24 cellular contexts compared by ENCODE assay signal in the genomic region with DNA sequence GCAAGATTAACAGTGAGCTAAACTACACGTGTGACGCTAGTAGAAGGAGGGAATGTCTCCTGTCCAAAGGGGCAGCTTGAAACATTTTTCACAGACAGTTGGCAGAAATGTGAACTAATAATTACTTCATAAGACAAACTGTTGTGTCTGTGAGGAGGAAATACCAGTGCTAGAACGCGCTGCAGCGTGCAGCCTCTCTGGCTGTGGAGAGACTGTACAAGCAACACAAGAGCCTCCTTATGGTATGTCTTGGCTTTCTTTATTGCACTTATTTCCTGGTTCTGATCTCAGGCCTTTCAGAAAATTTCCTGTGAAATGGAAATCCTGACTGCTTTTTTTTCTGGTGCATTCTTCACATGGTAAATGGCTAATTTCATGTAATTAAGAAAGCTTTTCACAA. TPM values are rescaled to one million over a fixed set of nuclear protein-coding genes. Genes with fewer than 3 reads are reported as not detected.
DNase-seq lines count a peak whose midpoint lies in the region; ATAC-seq and TF ChIP-seq lines count a peak whose summit lies in the region.
"Had no signal": no experiment of that assay in that cellular context is flagged by ENCODE, and none has a peak within 500 bp of the region (broad histone marks: within the 10 kb centered on the region; RNA-seq: fewer than 3 reads in every experiment).

No MANE protein-coding gene starts in this region.

- CTCF ChIA-PET in SK-N-SH (lab: Yijun Ruan, JAX), result interaction anchor here (1.9 kb wide), 1 partner anchor 41 kb away, joined by 6 read pairs; no protein-coding TSS in a partner anchor

- H3K4me3 ChIP-seq in SK-N-SH (ENCODE audit: low read depth in 2 of 2, low read length in 1 of 2), result no peak overlapping the region
- H3K4me3 ChIP-seq in smooth muscle cell, result no peak overlapping the region
- H3K4me3 ChIP-seq: gastroesophageal sphincter, Peyer's patch, psoas muscle had no signal

- H4K20me1 ChIP-seq in SK-N-SH (ENCODE audit: insufficient read depth) (no peaks in the 10 kb centered on the region), smooth muscle cell (ENCODE audit: low read depth) (no peaks in the 10 kb centered on the region)

- WGBS in SK-N-SH (ENCODE audit: low lambda C conversion rate), result 76% methylated on average over 5 of the region's 5 CpGs
- 62% methylated on average over 5 of the region's 5 CpGs for WGBS in smooth muscle cell (ENCODE audit: low lambda C conversion rate)

- H3K4me2 ChIP-seq in SK-N-SH, result no peak overlapping the region
- H3K4me2 ChIP-seq in smooth muscle cell, result peak overlapping the region; percentile 4

- H3K79me2 ChIP-seq in SK-N-SH (ENCODE audit: insufficient read depth), result no peaks in the 10 kb centered on the region
- no peaks in the 10 kb centered on the region for H3K79me2 ChIP-seq in smooth muscle cell (ENCODE audit: low read depth)

- no peaks in the 10 kb centered on the region for H3K9me2 ChIP-seq in SK-N-SH

- TF ChIP-seq RAD21 in SK-N-SH (IDR thresholded peaks at IDR 0.05; ENCODE audit: low read length), result no peak

- H3K36me3 ChIP-seq in SK-N-SH (replicated peaks in 1 of 2; ENCODE audit: control insufficient read depth in 1 of 2, insufficient read depth in 2 of 2, low read length in 1 of 2) (no peaks in the 10 kb centered on the region), smooth muscle cell (ENCODE audit: low read depth) (no peaks in the 10 kb centered on the region)
- H3K36me3 ChIP-seq: gastroesophageal sphincter, Peyer's patch had no signal

- H3K36me3 Mint-ChIP-seq in chondrocyte (ENCODE audit: low read depth), result no peaks in the 10 kb centered on the region
- H3K36me3 Mint-ChIP-seq: activated CD8-positive, alpha-beta memory T cell treated with anti-CD3 and anti-CD28 coated beads, Interleukin-2, amount 10 ng/mL, durations not matched to agents 7 days and 5 days; activated naive CD4-positive, alpha-beta T cell treated with anti-CD3 and anti-CD28 coated beads, Interleukin-2, amount 10 ng/mL, durations not matched to agents 7 days and 5 days had no signal

- peak overlapping the region; percentile 79 for H3K27ac Mint-ChIP-seq in chondrocyte (ENCODE audit: unreplicated experiment)
- H3K27ac Mint-ChIP-seq: activated CD4-positive, alpha-beta T cell treated with anti-CD3 and anti-CD28 coated beads, Interleukin-2, amount 10 ng/mL, durations not matched to agents 24 days and 14 days; activated CD8-positive, alpha-beta memory T cell treated with anti-CD3 and anti-CD28 coated beads, Interleukin-2, amount 10 ng/mL, durations not matched to agents 7 days and 5 days; activated naive CD4-positive, alpha-beta T cell treated with anti-CD3 and anti-CD28 coated beads, Interleukin-2, amount 10 ng/mL, durations not matched to agents 7 days and 5 days; activated T-helper 1 cell treated with anti-CD3 and anti-CD28 coated beads, Interleukin-12 subunit alpha, Interleukin-12 subunit beta, Interleukin-2, Interleukin-4 antibody, amounts not matched to agents 30 ng/mL and 10 ng/mL and 1 ng/mL, durations not matched to agents 14 hours and 24 hours and 36 hours; T-helper 17 cell had no signal

- no peaks in the 10 kb centered on the region for H3K27me3 Mint-ChIP-seq in chondrocyte (ENCODE audit: low read depth)
- H3K27me3 Mint-ChIP-seq: activated CD4-positive, alpha-beta T cell treated with anti-CD3 and anti-CD28 coated beads, Interleukin-2, amount 10 ng/mL, durations not matched to agents 24 days and 14 days; activated CD8-positive, alpha-beta memory T cell treated with anti-CD3 and anti-CD28 coated beads, Interleukin-2, amount 10 ng/mL, durations not matched to agents 7 days and 5 days; activated naive CD4-positive, alpha-beta T cell treated with anti-CD3 and anti-CD28 coated beads, Interleukin-2, amount 10 ng/mL, durations not matched to agents 7 days and 5 days; central memory CD8-positive, alpha-beta T cell; T-helper 17 cell had no signal

- H3K9ac ChIP-seq in SK-N-SH (no peak overlapping the region), smooth muscle cell (ENCODE audit: low read depth) (no peak overlapping the region)

- no peak for DNase-seq in SK-N-SH
- DNase-seq in chondrocyte (ENCODE audit: low spot score), result no peak
- DNase-seq in iris pigment epithelial cell (ENCODE audit: low read depth), result peak; percentile 41
- DNase-seq in smooth muscle cell (lab: John Stamatoyannopoulos, UW; ENCODE audit: unreplicated experiment), result no peak
- DNase-seq in NCI-H748 (lab: John Stamatoyannopoulos, UW; ENCODE audit: unreplicated experiment), result no peak
- no peak for DNase-seq in Right ventricle myocardium inferior (ENCODE audit: missing footprints)
- DNase-seq: 8988T; activated CD4-positive, alpha-beta T cell treated with anti-CD3 and anti-CD28 coated beads, Interleukin-2, amount 10 ng/mL, durations not matched to agents 24 days and 14 days; activated CD8-positive, alpha-beta memory T cell treated with anti-CD3 and anti-CD28 coated beads, Interleukin-2, amount 10 ng/mL, durations not matched to agents 7 days and 5 days; activated naive CD4-positive, alpha-beta T cell treated with anti-CD3 and anti-CD28 coated beads, Interleukin-2, amount 10 ng/mL, durations not matched to agents 7 days and 5 days; DMS53; KG1; NCI-H2171; NCI-H510A treated with DMSO at 0.1 percent for 48 hours; nucleus accumbens; Peyer's patch; psoas muscle; stimulated activated CD4-positive, alpha-beta T cell treated with anti-CD3 and anti-CD28 coated beads, Interleukin-1b, Interleukin-23, amount 100 ng/mL, for 48 hours; T-helper 17 cell had no signal

- ATAC-seq in SK-N-SH treated with all-trans-retinoic acid at 6 μM for 48 hours (peak; percentile 68), GM19467 (IDR thresholded peaks at IDR 0.05; ENCODE audit: unreplicated experiment) (no peak), Right ventricle myocardium inferior (no peak)
- ATAC-seq: activated CD8-positive, alpha-beta memory T cell treated with anti-CD3 and anti-CD28 coated beads, Interleukin-2, amount 10 ng/mL, durations not matched to agents 7 days and 5 days; gastroesophageal sphincter; psoas muscle; T-helper 17 cell had no signal

- intact Hi-C loops in Right ventricle myocardium inferior (cut with DNase I), result no loop called here

- peaks cover 11% of the 10 kb centered on the region for H3K4me1 Mint-ChIP-seq in chondrocyte (ENCODE audit: low read depth)
- H3K4me1 Mint-ChIP-seq: activated CD8-positive, alpha-beta memory T cell treated with anti-CD3 and anti-CD28 coated beads, Interleukin-2, amount 10 ng/mL, durations not matched to agents 7 days and 5 days; activated naive CD4-positive, alpha-beta T cell treated with anti-CD3 and anti-CD28 coated beads, Interleukin-2, amount 10 ng/mL, durations not matched to agents 7 days and 5 days; central memory CD8-positive, alpha-beta T cell; T-helper 17 cell had no signal

- H3K27me3 ChIP-seq in SK-N-SH (ENCODE audit: insufficient read depth), result no peaks in the 10 kb centered on the region
- H3K27me3 ChIP-seq in smooth muscle cell (ENCODE audit: low read depth), result no peaks in the 10 kb centered on the region
- H3K27me3 ChIP-seq: gastroesophageal sphincter, Peyer's patch had no signal

- POLR2A ChIA-PET in SK-N-SH (lab: Yijun Ruan, JAX), result no interaction called here

- H3F3A ChIP-seq in SK-N-SH (replicated peaks; ENCODE audit: insufficient read depth), result no peaks in the 10 kb centered on the region
- H3F3A ChIP-seq in smooth muscle cell (ENCODE audit: low read depth), result no peaks in the 10 kb centered on the region

- TF ChIP-seq EP300 in SK-N-SH (IDR thresholded peaks at IDR 0.05; ENCODE audit: borderline replicate concordance in 1 of 2, low read depth in 1 of 2, low read length in 1 of 2), result no peak

- no peak overlapping the region; a peak in 1 of 4 replicates for H3K27ac ChIP-seq in SK-N-SH (ENCODE audit: low read depth in 2 of 2, low read length in 1 of 2)
- no peak overlapping the region for H3K27ac ChIP-seq in smooth muscle cell (ENCODE audit: low read depth)
- H3K27ac ChIP-seq: gastroesophageal sphincter, Peyer's patch, psoas muscle had no signal

- no peak overlapping the region for H2AFZ ChIP-seq in SK-N-SH (ENCODE audit: low read depth)
- H2AFZ ChIP-seq in smooth muscle cell (ENCODE audit: low read depth), result no peak overlapping the region

- no peaks in the 10 kb centered on the region for H3K9me3 ChIP-seq in SK-N-SH
- no peaks in the 10 kb centered on the region for H3K9me3 ChIP-seq in smooth muscle cell (replicated peaks; ENCODE audit: low read depth)
- H3K9me3 ChIP-seq: gastroesophageal sphincter, Peyer's patch, psoas muscle had no signal

- TF ChIP-seq CTCF in SK-N-SH (IDR thresholded peaks at IDR 0.05) (no peak), chondrocyte (IDR thresholded peaks at IDR 0.05) (peak; percentile 9), smooth muscle cell (IDR thresholded peaks at IDR 0.05; ENCODE audit: borderline replicate concordance, insufficient read depth, poor library complexity, severe bottlenecking) (no peak)

- H3K9me3 Mint-ChIP-seq in chondrocyte (ENCODE audit: low read depth), result no peaks in the 10 kb centered on the region
- H3K9me3 Mint-ChIP-seq: activated CD4-positive, alpha-beta T cell treated with anti-CD3 and anti-CD28 coated beads, Interleukin-2, amount 10 ng/mL, durations not matched to agents 24 days and 14 days; activated naive CD4-positive, alpha-beta T cell treated with anti-CD3 and anti-CD28 coated beads, Interleukin-2, amount 10 ng/mL, durations not matched to agents 7 days and 5 days; activated T-helper 1 cell treated with anti-CD3 and anti-CD28 coated beads, Interleukin-12 subunit alpha, Interleukin-12 subunit beta, Interleukin-2, Interleukin-4 antibody, amounts not matched to agents 30 ng/mL and 10 ng/mL and 1 ng/mL, durations not matched to agents 14 hours and 24 hours and 36 hours; central memory CD8-positive, alpha-beta T cell had no signal

- H3K4me3 Mint-ChIP-seq in chondrocyte (ENCODE audit: unreplicated experiment), result no peak overlapping the region
- H3K4me3 Mint-ChIP-seq: activated CD4-positive, alpha-beta T cell treated with anti-CD3 and anti-CD28 coated beads, Interleukin-2, amount 10 ng/mL, durations not matched to agents 24 days and 14 days; activated CD8-positive, alpha-beta memory T cell treated with anti-CD3 and anti-CD28 coated beads, Interleukin-2, amount 10 ng/mL, durations not matched to agents 7 days and 5 days; activated naive CD4-positive, alpha-beta T cell treated with anti-CD3 and anti-CD28 coated beads, Interleukin-2, amount 10 ng/mL, durations not matched to agents 7 days and 5 days; activated T-helper 1 cell treated with anti-CD3 and anti-CD28 coated beads, Interleukin-12 subunit alpha, Interleukin-12 subunit beta, Interleukin-2, Interleukin-4 antibody, amounts not matched to agents 30 ng/mL and 10 ng/mL and 1 ng/mL, durations not matched to agents 14 hours and 24 hours and 36 hours; central memory CD8-positive, alpha-beta T cell; T-helper 17 cell had no signal

- H3K4me1 ChIP-seq in SK-N-SH (ENCODE audit: control insufficient read depth in 1 of 2, insufficient read depth in 2 of 2, low read depth in 1 of 2, low read length in 1 of 2) (no peaks in the 10 kb centered on the region), smooth muscle cell (ENCODE audit: low read depth) (no peaks in the 10 kb centered on the region)
- H3K4me1 ChIP-seq: gastroesophageal sphincter, psoas muscle had no signal

RNA-seq across cellular contexts. Expression of gene TIAM2, which starts 25.3 kb away (rescaled TPM):
- polyA plus RNA-seq in SK-N-SH (2012; rRNA removed) (10.2 and 13.6 TPM in 2 replicates), smooth muscle cell (11.3 and 13.1 TPM in 2 replicates)
- 10.2 and 10.3 TPM in 2 replicates for polyA plus RNA-seq in SK-N-SH (2012; cell fraction: cytosol; rRNA removed)
- polyA plus RNA-seq in SK-N-SH (2012; cell fraction: nucleus; rRNA removed), result 29.0 and 33.0 TPM in 2 replicates
- total RNA-seq in chondrocyte (10.7 to 13.8 TPM (median 11.8 TPM) in 3 replicates), smooth muscle cell (24.9 and 36.9 TPM in 2 replicates), Right ventricle myocardium inferior (11.1 TPM)
